In genomic region chr7:41987-42386, GRCh38 we compare ENCODE assay signal across 20 cellular contexts.
A peak's percentile ranks its signal among the peaks of the same experiment; 100 is the strongest.
DNase-seq lines count a peak whose midpoint lies in the region; ATAC-seq and TF ChIP-seq lines count a peak whose summit lies in the region.
"Had no signal": no experiment of that assay in that cellular context is flagged by ENCODE, and none has a peak within 500 bp of the region (broad histone marks: within the 10 kb centered on the region; RNA-seq: fewer than 3 reads in every experiment).

No MANE protein-coding gene starts in this region.

- TF ChIP-seq CTCF in AG10803 (conservative IDR thresholded peaks at IDR 0.05; ENCODE audit: low read length), result no peak
- no peak for TF ChIP-seq CTCF in PC-3 (conservative IDR thresholded peaks at IDR 0.05; ENCODE audit: low read depth, low read length)
- TF ChIP-seq CTCF in fibroblast of mammary gland (conservative IDR thresholded peaks at IDR 0.05; ENCODE audit: control insufficient read depth, insufficient read depth, low read depth, low read length), result no peak
- no peak for TF ChIP-seq CTCF in stomach (IDR thresholded peaks at IDR 0.05)
- no peak for TF ChIP-seq CTCF in OCI-LY7 (conservative IDR thresholded peaks at IDR 0.05; ENCODE audit: low read length)

- TF ChIP-seq EP300 in stomach (IDR thresholded peaks at IDR 0.05), result no peak

- H3K4me1 ChIP-seq in PC-3 (ENCODE audit: insufficient read depth, low read length) (0 out of 2 replicates have a peak, but pooled peaks cover 3% of the 10 kb centered on the region), stomach (no peaks in the 10 kb centered on the region), OCI-LY7 (ENCODE audit: insufficient read depth, low read length, poor library complexity, severe bottlenecking) (no peaks in the 10 kb centered on the region)

- H3K36me3 ChIP-seq in PC-3 (ENCODE audit: low read depth, low read length) (no peaks in the 10 kb centered on the region), stomach (no peaks in the 10 kb centered on the region), OCI-LY7 (ENCODE audit: insufficient read depth, low read length) (no peaks in the 10 kb centered on the region)
- H3K36me3 ChIP-seq: cardiac muscle cell had no signal

- H4K20me1 ChIP-seq in PC-3 (ENCODE audit: low read length), result no peaks in the 10 kb centered on the region
- no peaks in the 10 kb centered on the region for H4K20me1 ChIP-seq in OCI-LY7 (ENCODE audit: insufficient read depth, low read length)

- H3F3A ChIP-seq in PC-3 (ENCODE audit: low read length, unreplicated experiment), result no peaks in the 10 kb centered on the region

- ATAC-seq in PC-3 (peak; percentile 12; the same call in 1 of the 2 replicates), HG03571 (IDR thresholded peaks at IDR 0.05; ENCODE audit: unreplicated experiment) (no peak)
- ATAC-seq: T-cell had no signal

- H2AFZ ChIP-seq in PC-3 (ENCODE audit: low read length) (no peak overlapping the region), OCI-LY7 (ENCODE audit: low read length) (no peak overlapping the region)

- 71 to 77% (median 72%) methylated on average over 7 of the region's 7 CpGs for WGBS in stomach, 5 donors

- H3K9me2 ChIP-seq in PC-3 (replicated peaks; ENCODE audit: low read length) (no peaks in the 10 kb centered on the region), OCI-LY7 (ENCODE audit: insufficient read depth, low read length) (no peaks in the 10 kb centered on the region)

- H3K4me3 ChIP-seq in AG10803 (ENCODE audit: low read length) (no peak overlapping the region), PC-3 (ENCODE audit: low read length) (no peak overlapping the region), fibroblast of mammary gland (ENCODE audit: control insufficient read depth, low read depth, low read length) (no peak overlapping the region), stomach (no peak overlapping the region), OCI-LY7 (ENCODE audit: low read depth, low read length, poor library complexity, severe bottlenecking) (no peak overlapping the region)
- H3K4me3 ChIP-seq: cardiac muscle cell had no signal

- CTCF ChIA-PET in PC-3 (lab: Charles Lee), result no interaction called here
- CTCF ChIA-PET in OCI-LY7 (lab: Charles Lee; ENCODE audit: unreplicated experiment), result no interaction called here

- intact Hi-C loops in PC-3 (cut with micrococcal nuclease), result no loop called here
- intact Hi-C loops in posterior vena cava (cut with DNase I), result no loop called here
- intact Hi-C loops in stomach (cut with DNase I; ENCODE audit: low total_unique reads), result no loop called here
- intact Hi-C loops in OCI-LY7 (cut with micrococcal nuclease; ENCODE audit: unreplicated experiment), result no loop called here

- peak; percentile 25 for DNase-seq in AG10803 (ENCODE audit: low read depth)
- DNase-seq in PC-3, result no peak
- DNase-seq in fibroblast of mammary gland (ENCODE audit: low read depth), result peak; percentile 24
- peak; percentile 35 for DNase-seq in posterior vena cava (ENCODE audit: low spot score)
- no peak for DNase-seq in mucosa of gallbladder (ENCODE audit: low spot score)
- no peak for DNase-seq in stomach
- DNase-seq in OCI-LY7 (ENCODE audit: low spot score), result no peak
- DNase-seq: ACHN; activated CD4-positive, CD25-positive, alpha-beta regulatory T cell treated with anti-CD3 and anti-CD28 coated beads, Interleukin-2, amount 50 U/mL, for 72 hours; activated naive CD4-positive, alpha-beta T cell treated with anti-CD3 and anti-CD28 coated beads, Interleukin-2, amount 10 ng/mL, durations not matched to agents 7 days and 5 days; foreskin melanocyte; hypothalamus; NCI-H1436 treated with DMSO at 0.1 percent for 48 hours; NCI-H2171; SIG-M5; stimulated activated CD4-positive, alpha-beta T cell treated with anti-CD3 and anti-CD28 coated beads, Interleukin-12 subunit alpha, Interleukin-12 subunit beta, amount 100 ng/mL, for 4 hours; stimulated activated CD4-positive, alpha-beta T cell treated with anti-CD3 and anti-CD28 coated beads, Interleukin-4, amount 100 ng/mL, for 4 hours; T-cell had no signal

- POLR2A ChIA-PET in PC-3 (lab: Charles Lee; ENCODE audit: unreplicated experiment), result no interaction called here
- POLR2A ChIA-PET in OCI-LY7 (lab: Charles Lee), result no interaction called here

- BruUV-seq in PC-3 (replicated peaks; lab: Mats Ljungman, UMichigan) (no TSS peak), OCI-LY7 (replicated peaks; lab: Mats Ljungman, UMichigan) (no TSS peak)

- H3K9me3 ChIP-seq in PC-3 (ENCODE audit: low read length) (no peaks in the 10 kb centered on the region), stomach (no peaks in the 10 kb centered on the region), OCI-LY7 (ENCODE audit: low read length) (no peaks in the 10 kb centered on the region)

- H3K4me2 ChIP-seq in PC-3 (ENCODE audit: low read length) (no peak overlapping the region), OCI-LY7 (ENCODE audit: low read length) (no peak overlapping the region)

- no peak overlapping the region for H3K9ac ChIP-seq in PC-3 (ENCODE audit: low read length)

- H3K27me3 ChIP-seq in PC-3 (ENCODE audit: low read length) (no peaks in the 10 kb centered on the region), stomach (peaks cover 0 to 21% (median 0%) of the 10 kb centered on the region in 3 donors)

- H3K79me2 ChIP-seq in PC-3 (ENCODE audit: low read length) (no peaks in the 10 kb centered on the region), OCI-LY7 (ENCODE audit: insufficient read depth, low read depth, low read length) (no peaks in the 10 kb centered on the region)

- H3K27ac ChIP-seq in PC-3 (ENCODE audit: low read length), result no peak overlapping the region
- H3K27ac ChIP-seq in stomach, result no peak overlapping the region
- H3K27ac ChIP-seq in OCI-LY7 (ENCODE audit: low read depth, low read length, poor library complexity, severe bottlenecking), result no peak overlapping the region
- H3K27ac ChIP-seq: cardiac muscle cell had no signal

- TF ChIP-seq POLR2A in stomach (IDR thresholded peaks at IDR 0.05), result no peak

Comparison
In these comparisons a context has a peak if more than half of its experiments do, and no peak if none do; other contexts are left out.
1. DNase-seq: peak in AG10803 (single experiment), fibroblast of mammary gland (single experiment) and posterior vena cava (single experiment); none in PC-3 (single experiment), mucosa of gallbladder (single experiment), stomach (single experiment) and OCI-LY7 (single experiment).